Comparison of ENCODE assay signal across 33 cellular contexts in the genomic region with DNA sequence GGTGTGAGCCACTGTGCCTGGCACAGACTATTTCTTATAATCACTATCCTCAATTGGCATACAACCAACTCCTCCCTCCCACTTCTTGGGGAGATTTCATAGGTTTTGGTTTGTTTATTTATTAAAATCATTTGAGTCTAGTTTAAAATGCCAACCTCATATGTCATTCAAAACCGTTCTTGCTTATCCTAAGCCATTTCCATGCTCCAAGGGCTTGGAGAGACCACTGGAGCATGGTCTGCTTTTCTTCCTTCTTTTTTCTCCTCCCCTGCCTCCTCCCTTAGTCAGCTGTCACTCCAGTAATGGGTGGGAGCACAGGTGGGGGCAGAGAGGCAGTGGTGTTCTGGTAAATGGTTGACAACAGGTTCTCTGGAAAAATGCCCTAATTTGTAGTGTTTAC. TPM values are rescaled to one million over a fixed set of nuclear protein-coding genes. Genes with fewer than 3 reads are reported as not detected.
"Had no signal": no experiment of that assay in that cellular context is flagged by ENCODE, and none has a peak within 500 bp of the region (broad histone marks: within the 10 kb centered on the region; RNA-seq: fewer than 3 reads in every experiment).

No MANE protein-coding gene starts in this region.

- DNase-seq: hypothalamus; immature natural killer cell; kidney; left cardiac atrium; left lung; mesendoderm; naive B cell; natural killer cell; nephron progenitor cell; occipital lobe; psoas muscle; right lobe of liver; stimulated activated CD4-positive, alpha-beta T cell treated with anti-CD3 and anti-CD28 coated beads, Interleukin-1b, Interleukin-23, amount 100 ng/mL, for 48 hours; stimulated activated CD4-positive, alpha-beta T cell treated with anti-CD3 and anti-CD28 coated beads, Interleukin-2, amount 100 ng/mL, for 48 hours; stimulated activated CD4-positive, alpha-beta T cell treated with anti-CD3 and anti-CD28 coated beads, Interleukin-4, amount 100 ng/mL, for 4 hours; stimulated activated CD8-positive, alpha-beta memory T cell treated with anti-CD3 and anti-CD28 coated beads, Interleukin-4, amount 100 ng/mL, for 48 hours; stimulated activated naive CD4-positive, alpha-beta T cell treated with Interleukin-2 at 50 U/mL for 16 hours; stimulated activated naive CD8-positive, alpha-beta T cell treated with anti-CD3 and anti-CD28 coated beads, Interleukin-15, amount 100 ng/mL, for 72 hours; substantia nigra; uterus had no signal

- ATAC-seq: left cardiac atrium; left lung; natural killer cell; psoas muscle; right lobe of liver; stimulated activated memory B cell treated with anti-CD40 and anti-IgM and Interleukin-4, amounts not matched to agents 10 μg/mL and 1 μg/mL and 100 μg/mL, for 72 hours; stimulated activated naive CD8-positive, alpha-beta T cell treated with anti-CD3 and anti-CD28 coated beads, Interleukin-15, amount 100 ng/mL, for 72 hours had no signal

RNA-seq across cellular contexts. Expression of a gene that starts 20.4 kb away (rescaled TPM):
- total RNA-seq: mononuclear cell, natural killer cell, osteocyte had no signal

RNA-seq across cellular contexts. Expression of a gene that starts 41.8 kb away (rescaled TPM):
- total RNA-seq: kidney, left cardiac atrium, left lung, lower leg skin, lung, mesothelial cell of epicardium, mononuclear cell, natural killer cell, occipital lobe, osteocyte, posterior vena cava, psoas muscle, right atrium auricular region, right lobe of liver, skeletal muscle tissue, smooth muscle cell, temporal lobe, tibial nerve, ureter, uterus had no signal
